8 cellular contexts compared by ENCODE assay signal in genomic region chr18:26549103-26549485, GRCh38. TPM values are rescaled to one million over a fixed set of nuclear protein-coding genes. Genes with fewer than 3 reads are reported as not detected.
DNase-seq lines count a peak whose midpoint lies in the region; ATAC-seq and TF ChIP-seq lines count a peak whose summit lies in the region.

No MANE protein-coding gene starts in this region.

- peaks cover 56% of the 10 kb centered on the region for H3K27me3 Mint-ChIP-seq in activated T-cell treated with anti-CD3 and anti-CD28 coated beads, Interleukin-2, amount 50 U/mL, for 24 hours

- ATAC-seq in HG03520 (IDR thresholded peaks at IDR 0.05; ENCODE audit: unreplicated experiment), result no peak

- peaks cover 2% of the 10 kb centered on the region for H3K36me3 Mint-ChIP-seq in activated T-cell treated with anti-CD3 and anti-CD28 coated beads, Interleukin-2, amount 50 U/mL, for 24 hours (ENCODE audit: low read depth)

- in situ Hi-C loops in KBM-7 (cut with MboI; ENCODE audit: low pct_unique_long_range_greater_than_20kb, low sequenced_read_pairs), result no loop called here

- peaks cover 26% of the 10 kb centered on the region for H3K36me3 ChIP-seq in neuron (ENCODE audit: insufficient read depth, low read length)

- no peak overlapping the region for H3K27ac Mint-ChIP-seq in activated T-cell treated with anti-CD3 and anti-CD28 coated beads, Interleukin-2, amount 50 U/mL, for 24 hours

- H3K4me1 Mint-ChIP-seq in activated T-cell treated with anti-CD3 and anti-CD28 coated beads, Interleukin-2, amount 50 U/mL, for 24 hours (ENCODE audit: low read depth), result peaks cover 34% of the 10 kb centered on the region

- peak overlapping the region; percentile 69 for H3K4me3 Mint-ChIP-seq in activated T-cell treated with anti-CD3 and anti-CD28 coated beads, Interleukin-2, amount 50 U/mL, for 24 hours

- peaks cover 50% of the 10 kb centered on the region for H3K4me1 ChIP-seq in neuron (ENCODE audit: insufficient read depth, low read length)

- no peaks in the 10 kb centered on the region for H3K9me3 Mint-ChIP-seq in activated T-cell treated with anti-CD3 and anti-CD28 coated beads, Interleukin-2, amount 50 U/mL, for 24 hours

- no peak for TF ChIP-seq CTCF in fibroblast of villous mesenchyme (IDR thresholded peaks at IDR 0.05; ENCODE audit: insufficient read depth, low read depth, low read length)

- H3K27me3 ChIP-seq in neuron (ENCODE audit: insufficient read depth, low read length), result no peaks in the 10 kb centered on the region

- peak overlapping the region; percentile 86 for H2AFZ ChIP-seq in neuron (ENCODE audit: low read depth, low read length)

- DNase-seq in NCI-H1092 treated with DMSO at 0.1 percent for 48 hours (lab: John Stamatoyannopoulos, UW) (peak; percentile 41), NCI-H1092 (lab: John Stamatoyannopoulos, UW) (no peak), KBM-7 (peak; percentile 45), fibroblast of villous mesenchyme (ENCODE audit: low read depth) (peak; percentile 63), cerebellar nuclear complex (lab: John Stamatoyannopoulos, UW) (no peak)
- peak; percentile 47 for DNase-seq in activated T-cell treated with anti-CD3 and anti-CD28 coated beads, Interleukin-2, amount 50 U/mL, for 24 hours

- H3K9me3 ChIP-seq in neuron (ENCODE audit: low read length), result peaks cover 9% of the 10 kb centered on the region

- H3K4me3 ChIP-seq in fibroblast of villous mesenchyme (ENCODE audit: low read depth, low read length), result peak overlapping the region; percentile 73
- H3K4me3 ChIP-seq in neuron (ENCODE audit: low read length), result peak overlapping the region; percentile 86

RNA-seq across cellular contexts. Expression of gene KCTD1, which starts 0.7 kb away (rescaled TPM):
- 13.9 and 18.6 TPM in 2 replicates for total RNA-seq in fibroblast of villous mesenchyme

Comparison
In these comparisons a context has a peak if more than half of its experiments do, and no peak if none do; other contexts are left out.
1. DNase-seq: peak in NCI-H1092 treated with DMSO at 0.1 percent for 48 hours (single experiment), KBM-7 (single experiment), activated T-cell treated with anti-CD3 and anti-CD28 coated beads, Interleukin-2, amount 50 U/mL, for 24 hours (single experiment) and fibroblast of villous mesenchyme (single experiment); none in NCI-H1092 (single experiment) and cerebellar nuclear complex (0 of 2).